Comparison of ENCODE assay signal across 18 cellular contexts in genomic region chr5:113186061-113186460, GRCh38.
"Had no signal": no experiment of that assay in that cellular context is flagged by ENCODE, and none has a peak within 500 bp of the region (broad histone marks: within the 10 kb centered on the region; RNA-seq: fewer than 3 reads in every experiment).

No MANE protein-coding gene starts in this region.

- FAIRE-seq: endometrium, small intestine had no signal

- H3K27ac Mint-ChIP-seq: naive thymus-derived CD4-positive, alpha-beta T cell; progenitor cell of endocrine pancreas had no signal

- H3K27ac ChIP-seq: foreskin keratinocyte, neutrophil, ovary, stomach, upper lobe of left lung, uterus had no signal

- H3K36me3 ChIP-seq: neutrophil, ovary, stomach, upper lobe of left lung, uterus had no signal

- H3K27me3 Mint-ChIP-seq: progenitor cell of endocrine pancreas had no signal

- H3K27me3 ChIP-seq: foreskin keratinocyte, neutrophil, ovary, stomach, upper lobe of left lung, uterus had no signal

- H3K36me3 Mint-ChIP-seq: naive thymus-derived CD4-positive, alpha-beta T cell had no signal

- H3K9me3 ChIP-seq: neutrophil, ovary, stomach, upper lobe of left lung, uterus had no signal

- DNase-seq: effector memory CD4-positive, alpha-beta T cell; foreskin keratinocyte; left colon; left ventricle myocardium superior; naive thymus-derived CD4-positive, alpha-beta T cell; ovary; right cardiac atrium; small intestine; stimulated activated CD4-positive, alpha-beta T cell treated with anti-CD3 and anti-CD28 coated beads, Interleukin-12 subunit alpha, Interleukin-12 subunit beta, amount 100 ng/mL, for 4 hours; stimulated activated naive CD4-positive, alpha-beta T cell; stomach; substantia nigra; upper lobe of left lung; uterus had no signal

- H3K4me3 Mint-ChIP-seq: naive thymus-derived CD4-positive, alpha-beta T cell had no signal

- H3K4me1 ChIP-seq: upper lobe of left lung, uterus had no signal

- ATAC-seq: foreskin keratinocyte; left colon; left ventricle myocardium superior; naive thymus-derived CD4-positive, alpha-beta T cell; right cardiac atrium had no signal

- H3K9me3 Mint-ChIP-seq: naive thymus-derived CD4-positive, alpha-beta T cell had no signal

- H3K4me3 ChIP-seq: lung, ovary, stomach, upper lobe of left lung, uterus had no signal
